13 cellular contexts compared by ENCODE assay signal in genomic region chr18:26556573-26556972, GRCh38. TPM values are rescaled to one million over a fixed set of nuclear protein-coding genes. Genes with fewer than 3 reads are reported as not detected.
DNase-seq lines count a peak whose midpoint lies in the region; ATAC-seq lines count a peak whose summit lies in the region.
"Had no signal": no experiment of that assay in that cellular context is flagged by ENCODE, and none has a peak within 500 bp of the region (broad histone marks: within the 10 kb centered on the region; RNA-seq: fewer than 3 reads in every experiment).

No MANE protein-coding gene starts in this region.

- no peak overlapping the region for H3K9ac ChIP-seq in Karpas-422 (ENCODE audit: low read length)

- H3K36me3 ChIP-seq in Karpas-422 (ENCODE audit: insufficient read depth, low read length), result no peaks in the 10 kb centered on the region

- H3K4me1 ChIP-seq in Karpas-422 (ENCODE audit: low read length), result peaks cover 3% of the 10 kb centered on the region; the same call in 1 of the 2 replicates

- no peaks in the 10 kb centered on the region for H3K9me2 ChIP-seq in Karpas-422 (replicated peaks; ENCODE audit: insufficient read depth, low read length)

- H3K27me3 ChIP-seq in Karpas-422 (ENCODE audit: low read length), result no peaks in the 10 kb centered on the region

- ATAC-seq in GM18519 (IDR thresholded peaks at IDR 0.05; ENCODE audit: low FRiP score, unreplicated experiment), result peak; percentile 77
- ATAC-seq in GM21723 (IDR thresholded peaks at IDR 0.05; ENCODE audit: unreplicated experiment), result peak; percentile 85
- peak; percentile 96 for ATAC-seq in HG03378 (IDR thresholded peaks at IDR 0.05; ENCODE audit: unreplicated experiment)
- ATAC-seq in stimulated activated naive CD8-positive, alpha-beta T cell treated with anti-CD3 and anti-CD28 coated beads, Interleukin-15, Interleukin-2, amounts not matched to agents 100 U/mL and 50 U/mL, for 24 hours, result no peak
- ATAC-seq: effector memory CD8-positive, alpha-beta T cell had no signal

- no peak overlapping the region for H3K27ac ChIP-seq in Karpas-422 (ENCODE audit: low read length)

- no peak overlapping the region for H2AFZ ChIP-seq in Karpas-422 (ENCODE audit: low read length)

- no peak overlapping the region for H3K4me3 ChIP-seq in Karpas-422 (ENCODE audit: low read length)

- DNase-seq in kidney glomerular epithelial cell (lab: John Stamatoyannopoulos, UW) (peak; percentile 17), Karpas-422 (no peak)
- DNase-seq in stimulated activated naive CD8-positive, alpha-beta T cell treated with anti-CD3 and anti-CD28 coated beads, Interleukin-15, Interleukin-2, amounts not matched to agents 100 U/mL and 50 U/mL, for 24 hours, result no peak
- DNase-seq in activated CD4-positive, alpha-beta T cell treated with anti-CD3 and anti-CD28 coated beads for 1 hour, result no peak
- DNase-seq in activated naive CD4-positive, alpha-beta T cell (lab: John Stamatoyannopoulos, UW), result no peak
- DNase-seq: activated T-cell treated with anti-CD3 and anti-CD28 coated beads, Interleukin-2, amount 50 U/mL, for 1 hour; DND-41; effector memory CD8-positive, alpha-beta T cell; NCI-H2171 treated with DMSO at 0.1 percent for 48 hours; T-helper 1 cell had no signal

- no peaks in the 10 kb centered on the region for H4K20me1 ChIP-seq in Karpas-422 (ENCODE audit: insufficient read depth, low read depth, low read length)

- no peaks in the 10 kb centered on the region for H3K9me3 ChIP-seq in Karpas-422 (ENCODE audit: low read length)

- no peak overlapping the region for H3K4me2 ChIP-seq in Karpas-422 (ENCODE audit: low read depth, low read length, poor library complexity, severe bottlenecking)

- no peaks in the 10 kb centered on the region for H3K79me2 ChIP-seq in Karpas-422 (ENCODE audit: low read length)

RNA-seq across cellular contexts. Expression of gene KCTD1, which starts 8.2 kb away (rescaled TPM):
- 2.1 and 4.9 TPM in 2 replicates for total RNA-seq in Karpas-422 (2014; rRNA removed; shearing (Covaris generic); ENCODE audit: low replicate concordance)
